ENCODE assay signal across 8 cellular contexts in genomic region chr22:21816787-21817496, GRCh38. TPM values are rescaled to one million over a fixed set of nuclear protein-coding genes. Genes with fewer than 3 reads are reported as not detected.
DNase-seq lines count a peak whose midpoint lies in the region; TF ChIP-seq lines count a peak whose summit lies in the region.

No MANE protein-coding gene starts in this region.

- peak overlapping the region; percentile 42; the same call in 1 of the 2 replicates for H3K9ac ChIP-seq in SK-N-SH
- no peak overlapping the region for H3K9ac ChIP-seq in colonic mucosa (ENCODE audit: low read depth in 2 of 2, low read length in 2 of 2)
- H3K9ac ChIP-seq in mesendoderm (ENCODE audit: low read length), result no peak overlapping the region

- H3K4me3 ChIP-seq in HFF-Myc (replicated peaks; ENCODE audit: low read depth, low read length) (peak overlapping the region; percentile 26), SK-N-SH (ENCODE audit: low read depth in 2 of 2, low read length in 1 of 2) (no peak overlapping the region), colonic mucosa (no peak overlapping the region), mesendoderm (ENCODE audit: low read length) (no peak overlapping the region), uterus (no peak overlapping the region)

- peak overlapping the region in 1 of 2 experiments; percentile 92; a peak in 2 of 4 replicates for H3K27ac ChIP-seq in SK-N-SH (ENCODE audit: low read depth in 2 of 2, low read length in 1 of 2)
- H3K27ac ChIP-seq in colonic mucosa, result peak overlapping the region; percentile 49
- no peak overlapping the region for H3K27ac ChIP-seq in mesendoderm (ENCODE audit: low read depth, low read length)
- H3K27ac ChIP-seq in uterus, result peak overlapping the region; percentile 41 to 49

- H3K56ac ChIP-seq in mesendoderm (ENCODE audit: low read length), result no peak overlapping the region

- DNase-seq in CMK (ENCODE audit: low read depth) (peak; percentile 40), HFF-Myc (ENCODE audit: extremely low read depth, low read depth) (peak; percentile 88), SK-N-SH (peak; percentile 20), colonic mucosa (peak; percentile 18), mesendoderm (peak; percentile 71), uterus (no peak), NCI-H774 (lab: John Stamatoyannopoulos, UW) (no peak)
- DNase-seq in activated effector memory CD4-positive, alpha-beta T cell treated with anti-CD3 and anti-CD28 coated beads, Interleukin-2, amount 50 U/mL, for 16 hours, result no peak

- no peak overlapping the region for H3K23ac ChIP-seq in mesendoderm (ENCODE audit: low read length)

- peaks cover 20% of the 10 kb centered on the region for H3K79me1 ChIP-seq in mesendoderm (ENCODE audit: low read length)

- H2AK5ac ChIP-seq in mesendoderm (ENCODE audit: low read length), result no peak overlapping the region

- peaks cover 0 to 8% of the 10 kb centered on the region in 2 experiments for H3K36me3 ChIP-seq in SK-N-SH (replicated peaks in 1 of 2; ENCODE audit: control insufficient read depth in 1 of 2, insufficient read depth in 2 of 2, low read length in 1 of 2)
- no peaks in the 10 kb centered on the region for H3K36me3 ChIP-seq in colonic mucosa
- H3K36me3 ChIP-seq in mesendoderm (ENCODE audit: control insufficient read depth, insufficient read depth, low read length), result no peaks in the 10 kb centered on the region
- H3K36me3 ChIP-seq in uterus, result no peaks in the 10 kb centered on the region

- no peak for TF ChIP-seq EP300 in SK-N-SH (IDR thresholded peaks at IDR 0.05; ENCODE audit: borderline replicate concordance in 1 of 2, low read depth in 1 of 2, low read length in 1 of 2)

- intact Hi-C loops in colonic mucosa (cut with DNase I), result no loop called here
- intact Hi-C loops in uterus (cut with DNase I; ENCODE audit: low total_unique reads), result no loop called here

- H3K79me2 ChIP-seq in SK-N-SH (ENCODE audit: insufficient read depth), result peaks cover 96% of the 10 kb centered on the region
- H3K79me2 ChIP-seq in mesendoderm (ENCODE audit: control insufficient read depth, insufficient read depth, low read length), result peaks cover 22% of the 10 kb centered on the region

- H3K9me2 ChIP-seq in SK-N-SH, result no peaks in the 10 kb centered on the region

- H3K4me1 ChIP-seq in SK-N-SH (ENCODE audit: control insufficient read depth in 1 of 2, insufficient read depth in 2 of 2, low read depth in 1 of 2, low read length in 1 of 2) (peaks cover 3 to 11% of the 10 kb centered on the region in 2 experiments; a peak in 3 of 4 replicates), colonic mucosa (peaks cover 12% of the 10 kb centered on the region), mesendoderm (ENCODE audit: control insufficient read depth, low read depth, low read length) (peaks cover 15% of the 10 kb centered on the region), uterus (no peaks in the 10 kb centered on the region)

- no peak overlapping the region for H3K4ac ChIP-seq in mesendoderm (ENCODE audit: low read depth, low read length)

- 78% methylated on average over 9 of the region's 10 CpGs for WGBS in SK-N-SH (ENCODE audit: low lambda C conversion rate)
- WGBS in mesendoderm (ENCODE audit: extremely low coverage, insufficient coverage, low lambda C conversion rate), result no CpG with 5 or more reads among the region's 10 CpGs

- POLR2A ChIA-PET in SK-N-SH (lab: Yijun Ruan, JAX), result no interaction called here

- H3K4me2 ChIP-seq in SK-N-SH (peak overlapping the region; percentile 30; the same call in 1 of the 2 replicates), mesendoderm (ENCODE audit: low read length) (no peak overlapping the region)

- H3K9me3 ChIP-seq in SK-N-SH (no peaks in the 10 kb centered on the region), colonic mucosa (no peaks in the 10 kb centered on the region), uterus (no peaks in the 10 kb centered on the region)

- no peak overlapping the region for H4K5ac ChIP-seq in mesendoderm (ENCODE audit: low read length)

- no peak for TF ChIP-seq POLR2A in uterus (IDR thresholded peaks at IDR 0.05)

- no peak overlapping the region for H2AFZ ChIP-seq in SK-N-SH (ENCODE audit: low read depth)

- H3F3A ChIP-seq in SK-N-SH (replicated peaks; ENCODE audit: insufficient read depth), result peaks cover 14% of the 10 kb centered on the region

- H4K20me1 ChIP-seq in SK-N-SH (ENCODE audit: insufficient read depth), result peaks cover 74% of the 10 kb centered on the region

- no peak overlapping the region for H3K18ac ChIP-seq in mesendoderm (ENCODE audit: low read length)

- H3K27me3 ChIP-seq in SK-N-SH (ENCODE audit: insufficient read depth), result no peaks in the 10 kb centered on the region
- H3K27me3 ChIP-seq in colonic mucosa, result no peaks in the 10 kb centered on the region
- no peaks in the 10 kb centered on the region for H3K27me3 ChIP-seq in mesendoderm (ENCODE audit: insufficient read depth, low read length, poor library complexity)
- no peaks in the 10 kb centered on the region for H3K27me3 ChIP-seq in uterus

- no peak for TF ChIP-seq RAD21 in SK-N-SH (IDR thresholded peaks at IDR 0.05; ENCODE audit: low read length)

- CTCF ChIA-PET in SK-N-SH (lab: Yijun Ruan, JAX), result no interaction called here

- H4K8ac ChIP-seq in mesendoderm (ENCODE audit: low read depth, low read length), result no peak overlapping the region

- no peak overlapping the region for H2BK120ac ChIP-seq in mesendoderm (ENCODE audit: low read depth, low read length)

- TF ChIP-seq CTCF in HFF-Myc (IDR thresholded peaks at IDR 0.05; ENCODE audit: low read depth, low read length, missing control alignments) (no peak), SK-N-SH (IDR thresholded peaks at IDR 0.05) (no peak), colonic mucosa (IDR thresholded peaks at IDR 0.05) (no peak), uterus (IDR thresholded peaks at IDR 0.05) (no peak)

- H2BK15ac ChIP-seq in mesendoderm (replicated peaks; ENCODE audit: low read depth), result no peak overlapping the region

- H2BK5ac ChIP-seq in mesendoderm (ENCODE audit: low read length), result no peak overlapping the region

TF ChIP-seq in SK-N-SH, 30 proteins besides CTCF, POLR2A, EP300 and RAD21:
- peak; percentile 53; the same call in 1 of the 2 replicates for TF ChIP-seq MAX (IDR thresholded peaks at IDR 0.05; ENCODE audit: low read depth)
- no peak for TF ChIP-seq NFIC (IDR thresholded peaks at IDR 0.05; ENCODE audit: borderline replicate concordance)
- peak; percentile 33 for TF ChIP-seq PBX3 (IDR thresholded peaks at IDR 0.05)
- peak; percentile 61 for TF ChIP-seq TCF12 (IDR thresholded peaks at IDR 0.05)

RNA-seq across cellular contexts. Expression of gene MAPK1, which starts 50.5 kb away (rescaled TPM):
- polyA plus RNA-seq in SK-N-SH (2012; rRNA removed), result 25.6 and 34.8 TPM in 2 replicates
- polyA plus RNA-seq in SK-N-SH (2012; cell fraction: cytosol; rRNA removed), result 27.8 and 32.0 TPM in 2 replicates
- polyA plus RNA-seq in SK-N-SH (2012; cell fraction: nucleus; rRNA removed), result 19.0 and 34.6 TPM in 2 replicates
- 100 to 1,000 TPM; 140 to 147 TPM for total RNA-seq in colonic mucosa
- 35.4 TPM for polyA plus RNA-seq in mesendoderm (2013, experiment 1 of 2)
- 37.6 TPM for polyA plus RNA-seq in mesendoderm (2013, experiment 2 of 2)
- 100 to 1,000 TPM in 1 of 4 donors, 10 to 100 TPM in 3; 45.3 to 122 (median 75.2) TPM for total RNA-seq in uterus

Comparison
In these comparisons a context has a peak if more than half of its experiments do, and no peak if none do; other contexts are left out.
1. DNase-seq: peak in CMK (single experiment), HFF-Myc (single experiment), SK-N-SH (single experiment), colonic mucosa (single experiment) and mesendoderm (single experiment); none in uterus (0 of 2), activated effector memory CD4-positive, alpha-beta T cell treated with anti-CD3 and anti-CD28 coated beads, Interleukin-2, amount 50 U/mL, for 16 hours (single experiment) and NCI-H774 (single experiment).